In the genomic region with DNA sequence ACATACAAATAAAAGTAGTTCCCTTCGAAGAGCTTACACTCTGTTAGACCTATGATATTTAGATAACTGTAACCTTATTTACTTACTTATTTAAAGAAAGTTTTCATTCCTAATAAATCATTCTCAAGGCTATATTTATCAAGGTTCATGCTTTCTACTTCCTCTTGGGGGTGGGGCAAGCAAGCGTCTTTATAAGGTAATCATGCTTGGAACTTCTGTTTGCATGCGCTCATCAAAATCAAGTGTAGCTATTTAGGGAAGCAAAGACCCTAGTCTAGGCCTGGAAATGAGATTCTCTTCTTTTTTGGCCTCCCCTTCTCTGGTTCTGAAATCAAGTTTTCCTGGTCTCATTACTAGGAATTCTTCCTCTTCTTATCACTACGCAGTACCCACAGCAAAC, we compare ENCODE assay signal across 1 cellular context.
TF ChIP-seq lines count a peak whose summit lies in the region.

No MANE protein-coding gene starts in this region.

TF ChIP-seq in WTC11, 78 proteins besides CTCF, POLR2A, EP300 and RAD21 (continued from another document):
- TF ChIP-seq, protein P1, sequence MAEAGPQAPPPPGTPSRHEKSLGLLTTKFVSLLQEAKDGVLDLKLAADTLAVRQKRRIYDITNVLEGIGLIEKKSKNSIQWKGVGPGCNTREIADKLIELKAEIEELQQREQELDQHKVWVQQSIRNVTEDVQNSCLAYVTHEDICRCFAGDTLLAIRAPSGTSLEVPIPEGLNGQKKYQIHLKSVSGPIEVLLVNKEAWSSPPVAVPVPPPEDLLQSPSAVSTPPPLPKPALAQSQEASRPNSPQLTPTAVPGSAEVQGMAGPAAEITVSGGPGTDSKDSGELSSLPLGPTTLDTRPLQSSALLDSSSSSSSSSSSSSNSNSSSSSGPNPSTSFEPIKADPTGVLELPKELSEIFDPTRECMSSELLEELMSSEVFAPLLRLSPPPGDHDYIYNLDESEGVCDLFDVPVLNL (CRISPR knock-in tag; IDR thresholded peaks at IDR 0.05; ENCODE audit: borderline replicate concordance, low read depth), result no peak
- TF ChIP-seq PRRX2 (CRISPR knock-in tag; IDR thresholded peaks at IDR 0.05) (no peak), EMX1 (CRISPR knock-in tag; IDR thresholded peaks at IDR 0.05) (no peak), IRF2 (CRISPR knock-in tag; IDR thresholded peaks at IDR 0.05; ENCODE audit: borderline replicate concordance, low read depth) (no peak), CBFB (CRISPR knock-in tag; IDR thresholded peaks at IDR 0.05; ENCODE audit: low read depth) (no peak), MXD4 (CRISPR knock-in tag; IDR thresholded peaks at IDR 0.05; ENCODE audit: borderline replicate concordance) (no peak), JUN (CRISPR knock-in tag; IDR thresholded peaks at IDR 0.05) (no peak)
- TF ChIP-seq, protein P2, sequence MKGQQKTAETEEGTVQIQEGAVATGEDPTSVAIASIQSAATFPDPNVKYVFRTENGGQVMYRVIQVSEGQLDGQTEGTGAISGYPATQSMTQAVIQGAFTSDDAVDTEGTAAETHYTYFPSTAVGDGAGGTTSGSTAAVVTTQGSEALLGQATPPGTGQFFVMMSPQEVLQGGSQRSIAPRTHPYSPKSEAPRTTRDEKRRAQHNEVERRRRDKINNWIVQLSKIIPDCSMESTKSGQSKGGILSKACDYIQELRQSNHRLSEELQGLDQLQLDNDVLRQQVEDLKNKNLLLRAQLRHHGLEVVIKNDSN (CRISPR knock-in tag; IDR thresholded peaks at IDR 0.05), result no peak
- TF ChIP-seq, protein P3, sequence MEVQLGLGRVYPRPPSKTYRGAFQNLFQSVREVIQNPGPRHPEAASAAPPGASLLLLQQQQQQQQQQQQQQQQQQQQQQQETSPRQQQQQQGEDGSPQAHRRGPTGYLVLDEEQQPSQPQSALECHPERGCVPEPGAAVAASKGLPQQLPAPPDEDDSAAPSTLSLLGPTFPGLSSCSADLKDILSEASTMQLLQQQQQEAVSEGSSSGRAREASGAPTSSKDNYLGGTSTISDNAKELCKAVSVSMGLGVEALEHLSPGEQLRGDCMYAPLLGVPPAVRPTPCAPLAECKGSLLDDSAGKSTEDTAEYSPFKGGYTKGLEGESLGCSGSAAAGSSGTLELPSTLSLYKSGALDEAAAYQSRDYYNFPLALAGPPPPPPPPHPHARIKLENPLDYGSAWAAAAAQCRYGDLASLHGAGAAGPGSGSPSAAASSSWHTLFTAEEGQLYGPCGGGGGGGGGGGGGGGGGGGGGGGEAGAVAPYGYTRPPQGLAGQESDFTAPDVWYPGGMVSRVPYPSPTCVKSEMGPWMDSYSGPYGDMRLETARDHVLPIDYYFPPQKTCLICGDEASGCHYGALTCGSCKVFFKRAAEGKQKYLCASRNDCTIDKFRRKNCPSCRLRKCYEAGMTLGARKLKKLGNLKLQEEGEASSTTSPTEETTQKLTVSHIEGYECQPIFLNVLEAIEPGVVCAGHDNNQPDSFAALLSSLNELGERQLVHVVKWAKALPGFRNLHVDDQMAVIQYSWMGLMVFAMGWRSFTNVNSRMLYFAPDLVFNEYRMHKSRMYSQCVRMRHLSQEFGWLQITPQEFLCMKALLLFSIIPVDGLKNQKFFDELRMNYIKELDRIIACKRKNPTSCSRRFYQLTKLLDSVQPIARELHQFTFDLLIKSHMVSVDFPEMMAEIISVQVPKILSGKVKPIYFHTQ (CRISPR knock-in tag; IDR thresholded peaks at IDR 0.05), result no peak
- TF ChIP-seq, protein P4, sequence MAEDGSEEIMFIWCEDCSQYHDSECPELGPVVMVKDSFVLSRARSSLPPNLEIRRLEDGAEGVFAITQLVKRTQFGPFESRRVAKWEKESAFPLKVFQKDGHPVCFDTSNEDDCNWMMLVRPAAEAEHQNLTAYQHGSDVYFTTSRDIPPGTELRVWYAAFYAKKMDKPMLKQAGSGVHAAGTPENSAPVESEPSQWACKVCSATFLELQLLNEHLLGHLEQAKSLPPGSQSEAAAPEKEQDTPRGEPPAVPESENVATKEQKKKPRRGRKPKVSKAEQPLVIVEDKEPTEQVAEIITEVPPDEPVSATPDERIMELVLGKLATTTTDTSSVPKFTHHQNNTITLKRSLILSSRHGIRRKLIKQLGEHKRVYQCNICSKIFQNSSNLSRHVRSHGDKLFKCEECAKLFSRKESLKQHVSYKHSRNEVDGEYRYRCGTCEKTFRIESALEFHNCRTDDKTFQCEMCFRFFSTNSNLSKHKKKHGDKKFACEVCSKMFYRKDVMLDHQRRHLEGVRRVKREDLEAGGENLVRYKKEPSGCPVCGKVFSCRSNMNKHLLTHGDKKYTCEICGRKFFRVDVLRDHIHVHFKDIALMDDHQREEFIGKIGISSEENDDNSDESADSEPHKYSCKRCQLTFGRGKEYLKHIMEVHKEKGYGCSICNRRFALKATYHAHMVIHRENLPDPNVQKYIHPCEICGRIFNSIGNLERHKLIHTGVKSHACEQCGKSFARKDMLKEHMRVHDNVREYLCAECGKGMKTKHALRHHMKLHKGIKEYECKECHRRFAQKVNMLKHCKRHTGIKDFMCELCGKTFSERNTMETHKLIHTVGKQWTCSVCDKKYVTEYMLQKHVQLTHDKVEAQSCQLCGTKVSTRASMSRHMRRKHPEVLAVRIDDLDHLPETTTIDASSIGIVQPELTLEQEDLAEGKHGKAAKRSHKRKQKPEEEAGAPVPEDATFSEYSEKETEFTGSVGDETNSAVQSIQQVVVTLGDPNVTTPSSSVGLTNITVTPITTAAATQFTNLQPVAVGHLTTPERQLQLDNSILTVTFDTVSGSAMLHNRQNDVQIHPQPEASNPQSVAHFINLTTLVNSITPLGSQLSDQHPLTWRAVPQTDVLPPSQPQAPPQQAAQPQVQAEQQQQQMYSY (CRISPR knock-in tag; IDR thresholded peaks at IDR 0.05), result no peak
- TF ChIP-seq, protein P5, sequence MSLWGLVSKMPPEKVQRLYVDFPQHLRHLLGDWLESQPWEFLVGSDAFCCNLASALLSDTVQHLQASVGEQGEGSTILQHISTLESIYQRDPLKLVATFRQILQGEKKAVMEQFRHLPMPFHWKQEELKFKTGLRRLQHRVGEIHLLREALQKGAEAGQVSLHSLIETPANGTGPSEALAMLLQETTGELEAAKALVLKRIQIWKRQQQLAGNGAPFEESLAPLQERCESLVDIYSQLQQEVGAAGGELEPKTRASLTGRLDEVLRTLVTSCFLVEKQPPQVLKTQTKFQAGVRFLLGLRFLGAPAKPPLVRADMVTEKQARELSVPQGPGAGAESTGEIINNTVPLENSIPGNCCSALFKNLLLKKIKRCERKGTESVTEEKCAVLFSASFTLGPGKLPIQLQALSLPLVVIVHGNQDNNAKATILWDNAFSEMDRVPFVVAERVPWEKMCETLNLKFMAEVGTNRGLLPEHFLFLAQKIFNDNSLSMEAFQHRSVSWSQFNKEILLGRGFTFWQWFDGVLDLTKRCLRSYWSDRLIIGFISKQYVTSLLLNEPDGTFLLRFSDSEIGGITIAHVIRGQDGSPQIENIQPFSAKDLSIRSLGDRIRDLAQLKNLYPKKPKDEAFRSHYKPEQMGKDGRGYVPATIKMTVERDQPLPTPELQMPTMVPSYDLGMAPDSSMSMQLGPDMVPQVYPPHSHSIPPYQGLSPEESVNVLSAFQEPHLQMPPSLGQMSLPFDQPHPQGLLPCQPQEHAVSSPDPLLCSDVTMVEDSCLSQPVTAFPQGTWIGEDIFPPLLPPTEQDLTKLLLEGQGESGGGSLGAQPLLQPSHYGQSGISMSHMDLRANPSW (CRISPR knock-in tag; conservative IDR thresholded peaks at IDR 0.05; ENCODE audit: low read depth), result no peak
